In the genomic region with DNA sequence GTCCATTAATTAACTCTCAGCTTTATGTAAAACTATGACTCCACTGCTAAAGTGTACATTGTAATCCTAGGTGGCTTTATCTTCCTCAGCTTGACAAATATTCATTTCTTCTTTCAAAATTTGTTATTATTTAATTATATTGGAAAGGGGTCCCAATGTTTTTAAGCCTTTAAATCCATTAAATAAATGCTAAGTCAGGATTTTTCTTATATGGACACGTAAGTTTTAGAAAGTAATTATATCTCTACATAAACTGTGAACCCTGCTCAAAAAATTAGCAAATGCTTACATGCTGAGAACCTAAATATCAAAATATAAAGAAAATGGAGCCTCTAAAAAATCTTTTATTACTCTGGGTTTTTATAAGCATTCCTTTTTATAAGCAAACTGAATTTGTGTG, we compare ENCODE assay signal across 1 cellular context.
TF ChIP-seq lines count a peak whose summit lies in the region.

No MANE protein-coding gene starts in this region.

TF ChIP-seq in K562, 482 proteins besides CTCF, POLR2A, EP300 and RAD21 (continued from another document):
- TF ChIP-seq TSHZ1 (CRISPR knock-in tag; IDR thresholded peaks at IDR 0.05): no peak
- no peak for TF ChIP-seq NR2C1 (IDR thresholded peaks at IDR 0.05)
- TF ChIP-seq NR2C1 (tag; IDR thresholded peaks at IDR 0.05): no peak
- no peak for TF ChIP-seq ZNF311 (CRISPR knock-in tag; IDR thresholded peaks at IDR 0.05)
- no peak for TF ChIP-seq FOS (IDR thresholded peaks at IDR 0.05; ENCODE audit: extremely low read depth, insufficient read length)
- TF ChIP-seq, protein P1, sequence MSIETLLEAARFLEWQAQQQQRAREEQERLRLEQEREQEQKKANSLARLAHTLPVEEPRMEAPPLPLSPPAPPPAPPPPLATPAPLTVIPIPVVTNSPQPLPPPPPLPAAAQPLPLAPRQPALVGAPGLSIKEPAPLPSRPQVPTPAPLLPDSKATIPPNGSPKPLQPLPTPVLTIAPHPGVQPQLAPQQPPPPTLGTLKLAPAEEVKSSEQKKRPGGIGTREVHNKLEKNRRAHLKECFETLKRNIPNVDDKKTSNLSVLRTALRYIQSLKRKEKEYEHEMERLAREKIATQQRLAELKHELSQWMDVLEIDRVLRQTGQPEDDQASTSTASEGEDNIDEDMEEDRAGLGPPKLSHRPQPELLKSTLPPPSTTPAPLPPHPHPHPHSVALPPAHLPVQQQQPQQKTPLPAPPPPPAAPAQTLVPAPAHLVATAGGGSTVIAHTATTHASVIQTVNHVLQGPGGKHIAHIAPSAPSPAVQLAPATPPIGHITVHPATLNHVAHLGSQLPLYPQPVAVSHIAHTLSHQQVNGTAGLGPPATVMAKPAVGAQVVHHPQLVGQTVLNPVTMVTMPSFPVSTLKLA (conservative IDR thresholded peaks at IDR 0.05): no peak
- no peak for TF ChIP-seq CEBPB (tag; IDR thresholded peaks at IDR 0.05)
- TF ChIP-seq PPARD (CRISPR knock-in tag; IDR thresholded peaks at IDR 0.05): no peak
- no peak for TF ChIP-seq CUX1 (CRISPR knock-in tag; IDR thresholded peaks at IDR 0.05)
- no peak for TF ChIP-seq SMARCE1 (IDR thresholded peaks at IDR 0.05)
- no peak for TF ChIP-seq KDM2B (CRISPR knock-in tag; IDR thresholded peaks at IDR 0.05)
- TF ChIP-seq FUS (optimal IDR thresholded peaks at IDR 0.05; ENCODE audit: low read depth, low read length): peak; percentile 15
- TF ChIP-seq, protein P2, sequence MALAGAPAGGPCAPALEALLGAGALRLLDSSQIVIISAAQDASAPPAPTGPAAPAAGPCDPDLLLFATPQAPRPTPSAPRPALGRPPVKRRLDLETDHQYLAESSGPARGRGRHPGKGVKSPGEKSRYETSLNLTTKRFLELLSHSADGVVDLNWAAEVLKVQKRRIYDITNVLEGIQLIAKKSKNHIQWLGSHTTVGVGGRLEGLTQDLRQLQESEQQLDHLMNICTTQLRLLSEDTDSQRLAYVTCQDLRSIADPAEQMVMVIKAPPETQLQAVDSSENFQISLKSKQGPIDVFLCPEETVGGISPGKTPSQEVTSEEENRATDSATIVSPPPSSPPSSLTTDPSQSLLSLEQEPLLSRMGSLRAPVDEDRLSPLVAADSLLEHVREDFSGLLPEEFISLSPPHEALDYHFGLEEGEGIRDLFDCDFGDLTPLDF (CRISPR knock-in tag; IDR thresholded peaks at IDR 0.05): no peak
- TF ChIP-seq POLR3G (IDR thresholded peaks at IDR 0.05; ENCODE audit: extremely low read depth, insufficient read length, insufficient replicate concordance): no peak
- no peak for TF ChIP-seq JUN (IDR thresholded peaks at IDR 0.05; ENCODE audit: borderline replicate concordance, low read depth, low read length)
- no peak for TF ChIP-seq JUN (CRISPR knock-in tag; IDR thresholded peaks at IDR 0.05; ENCODE audit: borderline replicate concordance)
- TF ChIP-seq ZNF280B (CRISPR knock-in tag; IDR thresholded peaks at IDR 0.05): no peak
- peak; percentile 11 for TF ChIP-seq U2AF1 (optimal IDR thresholded peaks at IDR 0.05; ENCODE audit: low read depth, low read length)
- TF ChIP-seq, protein P3, sequence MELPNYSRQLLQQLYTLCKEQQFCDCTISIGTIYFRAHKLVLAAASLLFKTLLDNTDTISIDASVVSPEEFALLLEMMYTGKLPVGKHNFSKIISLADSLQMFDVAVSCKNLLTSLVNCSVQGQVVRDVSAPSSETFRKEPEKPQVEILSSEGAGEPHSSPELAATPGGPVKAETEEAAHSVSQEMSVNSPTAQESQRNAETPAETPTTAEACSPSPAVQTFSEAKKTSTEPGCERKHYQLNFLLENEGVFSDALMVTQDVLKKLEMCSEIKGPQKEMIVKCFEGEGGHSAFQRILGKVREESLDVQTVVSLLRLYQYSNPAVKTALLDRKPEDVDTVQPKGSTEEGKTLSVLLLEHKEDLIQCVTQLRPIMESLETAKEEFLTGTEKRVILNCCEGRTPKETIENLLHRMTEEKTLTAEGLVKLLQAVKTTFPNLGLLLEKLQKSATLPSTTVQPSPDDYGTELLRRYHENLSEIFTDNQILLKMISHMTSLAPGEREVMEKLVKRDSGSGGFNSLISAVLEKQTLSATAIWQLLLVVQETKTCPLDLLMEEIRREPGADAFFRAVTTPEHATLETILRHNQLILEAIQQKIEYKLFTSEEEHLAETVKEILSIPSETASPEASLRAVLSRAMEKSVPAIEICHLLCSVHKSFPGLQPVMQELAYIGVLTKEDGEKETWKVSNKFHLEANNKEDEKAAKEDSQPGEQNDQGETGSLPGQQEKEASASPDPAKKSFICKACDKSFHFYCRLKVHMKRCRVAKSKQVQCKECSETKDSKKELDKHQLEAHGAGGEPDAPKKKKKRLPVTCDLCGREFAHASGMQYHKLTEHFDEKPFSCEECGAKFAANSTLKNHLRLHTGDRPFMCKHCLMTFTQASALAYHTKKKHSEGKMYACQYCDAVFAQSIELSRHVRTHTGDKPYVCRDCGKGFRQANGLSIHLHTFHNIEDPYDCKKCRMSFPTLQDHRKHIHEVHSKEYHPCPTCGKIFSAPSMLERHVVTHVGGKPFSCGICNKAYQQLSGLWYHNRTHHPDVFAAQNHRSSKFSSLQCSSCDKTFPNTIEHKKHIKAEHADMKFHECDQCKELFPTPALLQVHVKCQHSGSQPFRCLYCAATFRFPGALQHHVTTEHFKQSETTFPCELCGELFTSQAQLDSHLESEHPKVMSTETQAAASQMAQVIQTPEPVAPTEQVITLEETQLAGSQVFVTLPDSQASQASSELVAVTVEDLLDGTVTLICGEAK (IDR thresholded peaks at IDR 0.05): no peak
- TF ChIP-seq, protein P3 (CRISPR knock-in tag; IDR thresholded peaks at IDR 0.05): no peak
- TF ChIP-seq HNRNPK (IDR thresholded peaks at IDR 0.05; ENCODE audit: low read depth, low read length, poor library complexity, severe bottlenecking): no peak
